ENCODE assay signal across 9 cellular contexts in the genomic region with DNA sequence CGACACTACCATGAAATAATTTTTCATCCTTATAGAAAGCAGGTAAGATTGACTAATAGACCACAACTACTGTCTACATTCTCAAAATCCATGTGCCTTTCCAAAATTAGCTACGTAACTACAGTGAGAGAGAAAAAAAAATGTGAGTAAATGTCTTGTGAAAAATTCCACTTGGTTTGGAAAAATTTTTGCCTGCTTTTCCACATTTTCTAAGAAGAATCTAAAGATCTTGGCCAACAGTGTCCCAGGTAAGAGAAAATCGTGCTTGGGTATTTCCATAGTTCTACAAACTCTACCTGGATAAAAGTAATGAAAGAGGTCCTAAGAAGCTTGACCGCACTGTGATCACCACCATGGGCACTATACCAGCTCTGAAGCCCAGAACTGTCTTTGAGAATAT. TPM values are rescaled to one million over a fixed set of nuclear protein-coding genes. Genes with fewer than 3 reads are reported as not detected.
DNase-seq lines count a peak whose midpoint lies in the region; ATAC-seq and TF ChIP-seq lines count a peak whose summit lies in the region.
"Had no signal": no experiment of that assay in that cellular context is flagged by ENCODE, and none has a peak within 500 bp of the region (broad histone marks: within the 10 kb centered on the region; RNA-seq: fewer than 3 reads in every experiment).

No MANE protein-coding gene starts in this region.

- H3K36me3 Mint-ChIP-seq in stimulated activated naive CD8-positive, alpha-beta T cell treated with anti-CD3 and anti-CD28 coated beads, Interleukin-15, Interleukin-2, amounts not matched to agents 100 ng/mL and 50 ng/mL, for 24 hours (ENCODE audit: low read depth): peaks cover 5% of the 10 kb centered on the region
- no peaks in the 10 kb centered on the region for H3K36me3 Mint-ChIP-seq in naive thymus-derived CD8-positive, alpha-beta T cell

- peaks cover 63% of the 10 kb centered on the region for H3K4me1 Mint-ChIP-seq in stimulated activated naive CD8-positive, alpha-beta T cell treated with anti-CD3 and anti-CD28 coated beads, Interleukin-15, Interleukin-2, amounts not matched to agents 100 ng/mL and 50 ng/mL, for 24 hours (ENCODE audit: low read depth)
- H3K4me1 Mint-ChIP-seq in naive thymus-derived CD8-positive, alpha-beta T cell: peaks cover 16 to 66% (median 56%) of the 10 kb centered on the region in 4 donors

- H3K27me3 ChIP-seq in brain microvascular endothelial cell (replicated peaks): no peaks in the 10 kb centered on the region
- H3K27me3 ChIP-seq in vagina: no peaks in the 10 kb centered on the region
- H3K27me3 ChIP-seq: foreskin keratinocyte had no signal

- no peak for TF ChIP-seq POLR2A in vagina (IDR thresholded peaks at IDR 0.05)

- no peaks in the 10 kb centered on the region for H3K9me3 Mint-ChIP-seq in stimulated activated naive CD8-positive, alpha-beta T cell treated with anti-CD3 and anti-CD28 coated beads, Interleukin-15, Interleukin-2, amounts not matched to agents 100 ng/mL and 50 ng/mL, for 24 hours
- no peaks in the 10 kb centered on the region for H3K9me3 Mint-ChIP-seq in naive thymus-derived CD8-positive, alpha-beta T cell

- no peaks in the 10 kb centered on the region for H3K9me3 ChIP-seq in vagina

- H3K36me3 ChIP-seq in brain microvascular endothelial cell (replicated peaks) (no peaks in the 10 kb centered on the region), vagina (no peaks in the 10 kb centered on the region)

- H3K27ac Mint-ChIP-seq in stimulated activated naive CD8-positive, alpha-beta T cell treated with anti-CD3 and anti-CD28 coated beads, Interleukin-15, Interleukin-2, amounts not matched to agents 100 ng/mL and 50 ng/mL, for 24 hours: peak overlapping the region; percentile 98
- H3K27ac Mint-ChIP-seq in naive thymus-derived CD8-positive, alpha-beta T cell: peak overlapping the region; percentile 97 to 100 (median 99)

- intact Hi-C loops in vagina (cut with DNase I): no loop called here

- TF ChIP-seq CTCF in brain microvascular endothelial cell (IDR thresholded peaks at IDR 0.05; ENCODE audit: low read depth, low read length, missing control alignments) (no peak), vagina (IDR thresholded peaks at IDR 0.05) (no peak), GM13976 (IDR thresholded peaks at IDR 0.05; ENCODE audit: borderline replicate concordance, control extremely low read depth, extremely low read depth, insufficient read depth, missing control alignments) (no peak)

- DNase-seq in stimulated activated naive CD8-positive, alpha-beta T cell treated with anti-CD3 and anti-CD28 coated beads, Interleukin-15, Interleukin-2, amounts not matched to agents 100 U/mL and 50 U/mL, for 24 hours: no peak
- no peak for DNase-seq in brain microvascular endothelial cell
- DNase-seq in naive thymus-derived CD8-positive, alpha-beta T cell: no peak
- DNase-seq in vagina (ENCODE audit: extremely low spot score in 2 of 2): no peak
- no peak for DNase-seq in stimulated activated naive CD4-positive, alpha-beta T cell treated with Interleukin-2 at 50 U/mL for 16 hours (lab: John Stamatoyannopoulos, UW)
- DNase-seq in effector CD8-positive, alpha-beta T cell (lab: John Stamatoyannopoulos, UW): no peak
- no peak for DNase-seq in GM13976 (ENCODE audit: low spot score)

- H3K4me3 Mint-ChIP-seq in stimulated activated naive CD8-positive, alpha-beta T cell treated with anti-CD3 and anti-CD28 coated beads, Interleukin-15, Interleukin-2, amounts not matched to agents 100 ng/mL and 50 ng/mL, for 24 hours: peak overlapping the region; percentile 95
- H3K4me3 Mint-ChIP-seq in naive thymus-derived CD8-positive, alpha-beta T cell: peak overlapping the region; percentile 89 to 99 (median 96)

- no peak for ATAC-seq in stimulated activated naive CD8-positive, alpha-beta T cell treated with anti-CD3 and anti-CD28 coated beads, Interleukin-15, Interleukin-2, amounts not matched to agents 100 U/mL and 50 U/mL, for 24 hours
- no peak for ATAC-seq in naive thymus-derived CD8-positive, alpha-beta T cell

- H3K27ac ChIP-seq in brain microvascular endothelial cell (peak overlapping the region; percentile 95), vagina (peak overlapping the region; percentile 97)

- H3K27me3 Mint-ChIP-seq in stimulated activated naive CD8-positive, alpha-beta T cell treated with anti-CD3 and anti-CD28 coated beads, Interleukin-15, Interleukin-2, amounts not matched to agents 100 ng/mL and 50 ng/mL, for 24 hours: no peaks in the 10 kb centered on the region
- no peaks in the 10 kb centered on the region for H3K27me3 Mint-ChIP-seq in naive thymus-derived CD8-positive, alpha-beta T cell

- POLR2A ChIA-PET in naive thymus-derived CD8-positive, alpha-beta T cell (lab: Charles Lee): interaction anchor here (1.7 to 2.2 kb wide), 2 partner anchors 42 to 609 kb away, joined by 8 read pairs; a partner anchor contains a TSS

- in situ Hi-C loops in brain microvascular endothelial cell (cut with HindIII; ENCODE audit: low pct_ligation_motif_present, low sequenced_read_pairs) (no loop called here), GM13976 (cut with MboI; ENCODE audit: low sequenced_read_pairs, unreplicated experiment) (loop anchor here (25.0 kb wide), 1 partner anchor 418 kb away; a partner anchor contains a TSS)

- H3K4me1 ChIP-seq in vagina: peaks cover 30% of the 10 kb centered on the region

- H3K4me3 ChIP-seq in brain microvascular endothelial cell (ENCODE audit: low read depth, low read length) (no peak overlapping the region), vagina (peak overlapping the region in 1 of 2 donors; percentile 83)

RNA-seq across cellular contexts. Expression of a gene that starts 1.4 kb away (rescaled TPM):
- total RNA-seq in naive thymus-derived CD8-positive, alpha-beta T cell: 10 to 100 TPM; 32.8 to 36.1 TPM
- polyA plus RNA-seq in naive thymus-derived CD8-positive, alpha-beta T cell: 10 to 100 TPM; 11.2 to 11.8 (median 11.8) TPM
- 19.6 TPM for total RNA-seq in vagina

RNA-seq across cellular contexts. Expression of a gene that starts 6.6 kb away (rescaled TPM):
- total RNA-seq in naive thymus-derived CD8-positive, alpha-beta T cell: 10 to 100 TPM; 17.3 to 19.5 TPM
- 1 to 10 TPM; 7.1 to 9.0 (median 8.4) TPM for polyA plus RNA-seq in naive thymus-derived CD8-positive, alpha-beta T cell
- total RNA-seq in vagina: 14.7 TPM
